Comparison of ENCODE assay signal across 8 cellular contexts in genomic region chr9:73152445-73152844, GRCh38. TPM values are rescaled to one million over a fixed set of nuclear protein-coding genes. Genes with fewer than 3 reads are reported as not detected.
DNase-seq lines count a peak whose midpoint lies in the region; ATAC-seq and TF ChIP-seq lines count a peak whose summit lies in the region.

No MANE protein-coding gene starts in this region.

- no peak overlapping the region for H3T11ph ChIP-seq in H9 (ENCODE audit: low read length)

- H4K5ac ChIP-seq in H9 (ENCODE audit: insufficient read length, low read depth, low read length) = no peak overlapping the region

- no peak overlapping the region for H3K4ac ChIP-seq in H9 (ENCODE audit: low read depth, low read length)

- H3K23ac ChIP-seq in H9 (ENCODE audit: insufficient read length, low read depth, low read length) = no peak overlapping the region

- no peak overlapping the region for H2BK12ac ChIP-seq in H9 (ENCODE audit: insufficient read length, low read depth, low read length)

- no peaks in the 10 kb centered on the region for H3K27me3 Mint-ChIP-seq in H9 (ENCODE audit: low read depth)

- no peak overlapping the region for H2BK120ac ChIP-seq in H9 (ENCODE audit: low read depth, low read length, poor library complexity, severe bottlenecking)

- H3K27me3 ChIP-seq in H9 (ENCODE audit: insufficient read depth, low read length) = no peaks in the 10 kb centered on the region

- H4K20me1 ChIP-seq in H9 (ENCODE audit: control insufficient read depth, insufficient read depth, insufficient read length) = no peaks in the 10 kb centered on the region

- DNase-seq in GM03348 (ENCODE audit: low spot score) (peak; percentile 24), SW 1271 (lab: John Stamatoyannopoulos, UW) (peak; percentile 31 to 73), fibroblast of peridontal ligament (ENCODE audit: extremely low read depth) (peak; percentile 73), renal cortical epithelial cell (ENCODE audit: low read depth) (peak; percentile 61), H9 (no peak), COR-L47 (lab: John Stamatoyannopoulos, UW) (no peak), KBM-7 (no peak)

- no peaks in the 10 kb centered on the region; the same call in 1 of the 2 replicates for H3K4me1 ChIP-seq in H9 (ENCODE audit: insufficient read depth, low read length)

- no peak overlapping the region for H3K9ac ChIP-seq in H9 (ENCODE audit: extremely low read depth, insufficient read length, low read length)

- H3K27ac ChIP-seq in H9 (ENCODE audit: insufficient read length, low read depth, low read length) = no peak overlapping the region

- peaks cover 30 to 34% of the 10 kb centered on the region in 2 experiments for H3K4me1 Mint-ChIP-seq in H9

- no peak overlapping the region for H2AFZ ChIP-seq in H9 (ENCODE audit: low read length)

- H3K9me3 Mint-ChIP-seq in H9 = no peaks in the 10 kb centered on the region; a peak in 1 of 5 replicates

- H3K56ac ChIP-seq in H9 (ENCODE audit: insufficient read length, low read depth, low read length) = no peak overlapping the region

- TF ChIP-seq CTCF in H9 (conservative IDR thresholded peaks at IDR 0.05) = no peak

- no peaks in the 10 kb centered on the region for H3K36me3 Mint-ChIP-seq in H9 (ENCODE audit: insufficient read depth in 1 of 3, low read depth in 3 of 3)

- ATAC-seq in HG02763 (IDR thresholded peaks at IDR 0.05; ENCODE audit: unreplicated experiment) = no peak

- H3K18ac ChIP-seq in H9 (ENCODE audit: insufficient read length, low read depth, low read length) = no peak overlapping the region

- no peaks in the 10 kb centered on the region for H3K79me2 ChIP-seq in H9 (ENCODE audit: insufficient read depth, low read length)

- no peak overlapping the region for H2BK5ac ChIP-seq in H9 (ENCODE audit: insufficient read length, low read length)

- no peak overlapping the region for H3K4me2 ChIP-seq in H9 (ENCODE audit: insufficient read depth, insufficient read length, low read length)

- no peak overlapping the region for H3K4me3 Mint-ChIP-seq in H9

- H2BK20ac ChIP-seq in H9 (ENCODE audit: low read depth, low read length, poor library complexity, severe bottlenecking) = no peak overlapping the region

- no peak overlapping the region for H4K8ac ChIP-seq in H9 (replicated peaks; ENCODE audit: insufficient read length, low read depth, low read length)

- WGBS in H9 (ENCODE audit: extremely low coverage, insufficient read length, low lambda C conversion rate) = no CpG with 5 or more reads among the region's 1 CpG

- no peak overlapping the region for H2BK15ac ChIP-seq in H9 (ENCODE audit: low read depth, low read length)

- no peak overlapping the region for H4K91ac ChIP-seq in H9 (ENCODE audit: insufficient read length, low read depth, low read length)

- H3K27ac Mint-ChIP-seq in H9 = peak overlapping the region in 1 of 3 experiments; percentile 90; a peak in 1 of 7 replicates

- H2AK5ac ChIP-seq in H9 (ENCODE audit: insufficient read length, low read length) = no peak overlapping the region

- H3K79me1 ChIP-seq in H9 (ENCODE audit: insufficient read depth, low read depth, low read length, poor library complexity, severe bottlenecking) = no peaks in the 10 kb centered on the region

- H3K14ac ChIP-seq in H9 (ENCODE audit: insufficient read depth, low read length) = no peak overlapping the region

- no peaks in the 10 kb centered on the region for H3K9me3 ChIP-seq in H9 (ENCODE audit: control insufficient read depth, low read depth, low read length)

- H3K23me2 ChIP-seq in H9 (ENCODE audit: insufficient read length, low read depth, low read length, poor library complexity, severe bottlenecking) = no peaks in the 10 kb centered on the region

- in situ Hi-C loops in KBM-7 (cut with MboI; ENCODE audit: low pct_unique_long_range_greater_than_20kb, low sequenced_read_pairs) = no loop called here

RNA-seq across cellular contexts. Expression of gene ANXA1, which starts 0.8 kb away (rescaled TPM):
- total RNA-seq in renal cortical epithelial cell (426 and 600 TPM in 2 replicates), H9 (2021) (3.5 and 3.6 TPM in 2 replicates)

Comparison
In these comparisons a context has a peak if more than half of its experiments do, and no peak if none do; other contexts are left out.
1. DNase-seq: peak in GM03348 (single experiment), SW 1271 (2 of 2), fibroblast of peridontal ligament (single experiment) and renal cortical epithelial cell (single experiment); none in H9 (single experiment), COR-L47 (single experiment) and KBM-7 (single experiment).
2. RNA of gene ANXA1, which starts 0.8 kb away (total RNA-seq): 426 to 600 TPM in renal cortical epithelial cell; 3.5 to 3.6 TPM in H9; every median in the first group is over 10 times any median in the second.